In the genomic region with DNA sequence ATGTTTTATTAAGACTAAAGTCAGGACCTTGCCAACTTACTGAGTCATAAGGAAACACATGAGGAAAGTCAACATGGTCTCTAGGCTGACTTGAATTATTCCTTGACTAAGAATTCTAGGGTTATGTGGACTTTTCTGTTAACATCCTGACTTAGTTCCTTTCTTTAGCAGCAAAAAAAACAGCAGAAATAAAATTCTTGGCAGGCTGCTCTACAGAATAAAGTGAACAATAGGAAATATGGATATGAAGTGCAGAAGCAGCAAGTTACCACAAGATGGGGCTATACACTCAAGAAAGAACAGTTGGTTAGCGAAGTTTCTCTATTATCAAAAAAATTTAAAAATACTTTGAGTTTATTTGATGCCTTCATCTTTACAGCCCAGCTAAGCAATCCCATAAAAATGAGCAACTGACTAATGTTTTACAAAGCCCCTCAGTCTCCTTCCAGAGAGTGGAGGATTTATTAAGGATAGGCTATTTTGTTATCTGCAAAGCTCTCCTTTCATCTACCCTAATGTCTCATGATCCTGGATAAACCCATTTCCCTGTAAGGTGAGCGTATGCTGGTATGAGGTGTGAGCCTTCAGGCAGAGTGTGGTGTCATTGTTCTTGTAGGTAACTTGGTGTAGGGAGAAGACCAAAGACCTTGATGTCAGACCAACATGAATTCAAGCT, we compare ENCODE assay signal across 7 cellular contexts. TPM values are rescaled to one million over a fixed set of nuclear protein-coding genes. Genes with fewer than 3 reads are reported as not detected.
DNase-seq lines count a peak whose midpoint lies in the region; ATAC-seq lines count a peak whose summit lies in the region.

No MANE protein-coding gene starts in this region.

- peak; percentile 73 for DNase-seq in ELR (ENCODE audit: low read depth)
- DNase-seq in HuH-7.5 (ENCODE audit: low spot score) = peak; percentile 33
- DNase-seq in NOMO-1 treated with dmso at 0.1 percent for 144 hours (lab: John Stamatoyannopoulos, UW; ENCODE audit: unreplicated experiment) = peak; percentile 16
- peak; percentile 90 for DNase-seq in dermis blood vessel endothelial cell
- peak; percentile 62 for DNase-seq in midbrain (lab: John Stamatoyannopoulos, UW)
- DNase-seq in activated gamma-delta T cell (lab: John Stamatoyannopoulos, UW) = no peak

- ATAC-seq in GM18502 (IDR thresholded peaks at IDR 0.05; ENCODE audit: poor library complexity, unreplicated experiment) = no peak

RNA-seq across cellular contexts. Expression of a gene that starts 23.1 kb away (rescaled TPM):
- 24.5 and 33.6 TPM in 2 replicates for total RNA-seq in dermis blood vessel endothelial cell

RNA-seq across cellular contexts. Expression of a gene that starts 40.1 kb away (rescaled TPM):
- 23.0 and 84.3 TPM in 2 replicates for total RNA-seq in dermis blood vessel endothelial cell
